Comparison of ENCODE assay signal across 1 cellular context in genomic region chr21:31788581-31788980, GRCh38.
A peak's percentile ranks its signal among the peaks of the same experiment; 100 is the strongest.
TF ChIP-seq lines count a peak whose summit lies in the region.

No MANE protein-coding gene starts in this region.

TF ChIP-seq in K562, 482 proteins besides CTCF, POLR2A, EP300 and RAD21 (continued from another document):
- TF ChIP-seq STAT6 (CRISPR knock-in tag; IDR thresholded peaks at IDR 0.05) = no peak
- no peak for TF ChIP-seq MTF1 (CRISPR knock-in tag; IDR thresholded peaks at IDR 0.05; ENCODE audit: borderline replicate concordance)
- TF ChIP-seq SAFB (IDR thresholded peaks at IDR 0.05; ENCODE audit: borderline replicate concordance, low read depth, low read length) = no peak
- TF ChIP-seq DACH1 (IDR thresholded peaks at IDR 0.05; ENCODE audit: partially characterized antibody) = peak; percentile 90
